ENCODE assay signal across 8 cellular contexts in genomic region chr19:42132851-42133528, GRCh38. TPM values are rescaled to one million over a fixed set of nuclear protein-coding genes. Genes with fewer than 3 reads are reported as not detected.
DNase-seq lines count a peak whose midpoint lies in the region; ATAC-seq and TF ChIP-seq lines count a peak whose summit lies in the region.

No MANE protein-coding gene starts in this region.

- intact Hi-C loops in PC-9 (cut with micrococcal nuclease; ENCODE audit: unreplicated experiment) = loop anchor here (1.0 to 5.0 kb wide), 7 partner anchors 52 to 300 kb away; partner anchors contain the start of genes MEGF8 and ZNF526

- POLR2A ChIA-PET in PC-9 (lab: Charles Lee; ENCODE audit: unreplicated experiment) = no interaction called here

- H3K4me3 ChIP-seq in PC-9 (peak overlapping the region; percentile 37; the same call in 1 of the 2 replicates), fibroblast of the aortic adventitia (ENCODE audit: low read depth, low read length) (peak overlapping the region; percentile 31)

- no peaks in the 10 kb centered on the region for H3K9me3 ChIP-seq in PC-9 (ENCODE audit: insufficient read depth, low read depth)

- peak; percentile 62 to 75 for ATAC-seq in activated T-cell treated with anti-CD3 and anti-CD28 coated beads, Interleukin-2, amount 50 U/mL, for 72 hours (replicated peaks in 1 of 2)

- H3K27me3 Mint-ChIP-seq in activated T-cell treated with anti-CD3 and anti-CD28 coated beads, Interleukin-2, amount 50 U/mL, for 72 hours (ENCODE audit: low read depth) = no peaks in the 10 kb centered on the region
- H3K27me3 Mint-ChIP-seq in nephron progenitor cell (ENCODE audit: low read depth, poor library complexity) = peaks cover 81% of the 10 kb centered on the region
- H3K27me3 Mint-ChIP-seq in stimulated activated naive CD8-positive, alpha-beta T cell treated with anti-CD3 and anti-CD28 coated beads, Interleukin-15, Interleukin-2, amounts not matched to agents 100 ng/mL and 50 ng/mL, for 24 hours = no peaks in the 10 kb centered on the region

- BruUV-seq in PC-9 (replicated peaks; lab: Mats Ljungman, UMichigan) = no TSS peak

- no peaks in the 10 kb centered on the region for H3K4me1 ChIP-seq in PC-9 (replicated peaks; ENCODE audit: insufficient read depth)

- peaks cover 6% of the 10 kb centered on the region; the same call in 1 of the 2 replicates for H3K27me3 ChIP-seq in PC-9 (ENCODE audit: insufficient read depth, low read depth)

- TF ChIP-seq CTCF in PC-9 (conservative IDR thresholded peaks at IDR 0.05) (peak; percentile 97), fibroblast of the aortic adventitia (IDR thresholded peaks at IDR 0.05; ENCODE audit: insufficient read depth, low read length) (peak; percentile 85), nephron progenitor cell (IDR thresholded peaks at IDR 0.05) (peak; percentile 97)

- H3K79me2 ChIP-seq in PC-9 (ENCODE audit: low read depth) = no peaks in the 10 kb centered on the region

- H3K4me3 Mint-ChIP-seq in activated T-cell treated with anti-CD3 and anti-CD28 coated beads, Interleukin-2, amount 50 U/mL, for 72 hours = peak overlapping the region; percentile 87 to 93
- H3K4me3 Mint-ChIP-seq in nephron progenitor cell = peak overlapping the region; percentile 66
- peak overlapping the region; percentile 88 for H3K4me3 Mint-ChIP-seq in stimulated activated naive CD8-positive, alpha-beta T cell treated with anti-CD3 and anti-CD28 coated beads, Interleukin-15, Interleukin-2, amounts not matched to agents 100 ng/mL and 50 ng/mL, for 24 hours

- no peak overlapping the region for H2AFZ ChIP-seq in PC-9

- CTCF ChIA-PET in PC-9 (lab: Charles Lee) = interaction anchor here (0.6 to 0.9 kb wide), 3 partner anchors 44 to 308 kb away, joined by 3 to 14 read pairs (median 7); no protein-coding TSS in a partner anchor

- H3K9me2 ChIP-seq in PC-9 (ENCODE audit: insufficient read depth) = no peaks in the 10 kb centered on the region

- peak; percentile 86 for DNase-seq in DMS 273 (lab: John Stamatoyannopoulos, UW; ENCODE audit: unreplicated experiment)
- DNase-seq in DMS 273 treated with DMSO at 0.1 percent for 48 hours (lab: John Stamatoyannopoulos, UW) = no peak
- DNase-seq in HuH-7.5 (ENCODE audit: low spot score) = peak; percentile 85
- peak in 1 of 2 experiments; percentile 83 for DNase-seq in PC-9
- peak; percentile 84 to 92 for DNase-seq in activated T-cell treated with anti-CD3 and anti-CD28 coated beads, Interleukin-2, amount 50 U/mL, for 72 hours
- DNase-seq in fibroblast of the aortic adventitia (ENCODE audit: low read depth) = peak; percentile 36
- DNase-seq in nephron progenitor cell = peak; percentile 87

- H4K20me1 ChIP-seq in PC-9 (ENCODE audit: insufficient read depth) = no peaks in the 10 kb centered on the region

- H3K36me3 Mint-ChIP-seq in activated T-cell treated with anti-CD3 and anti-CD28 coated beads, Interleukin-2, amount 50 U/mL, for 72 hours (ENCODE audit: insufficient read depth in 2 of 2) = peaks cover 0 to 2% of the 10 kb centered on the region in 2 donors
- H3K36me3 Mint-ChIP-seq in nephron progenitor cell (ENCODE audit: low read depth) = no peaks in the 10 kb centered on the region
- H3K36me3 Mint-ChIP-seq in stimulated activated naive CD8-positive, alpha-beta T cell treated with anti-CD3 and anti-CD28 coated beads, Interleukin-15, Interleukin-2, amounts not matched to agents 100 ng/mL and 50 ng/mL, for 24 hours (ENCODE audit: low read depth) = peaks cover 3% of the 10 kb centered on the region

- peaks cover 47% of the 10 kb centered on the region for H3K4me1 Mint-ChIP-seq in activated T-cell treated with anti-CD3 and anti-CD28 coated beads, Interleukin-2, amount 50 U/mL, for 72 hours (ENCODE audit: low read depth)
- peaks cover 25% of the 10 kb centered on the region for H3K4me1 Mint-ChIP-seq in nephron progenitor cell
- peaks cover 52% of the 10 kb centered on the region for H3K4me1 Mint-ChIP-seq in stimulated activated naive CD8-positive, alpha-beta T cell treated with anti-CD3 and anti-CD28 coated beads, Interleukin-15, Interleukin-2, amounts not matched to agents 100 ng/mL and 50 ng/mL, for 24 hours (ENCODE audit: low read depth)

- H3K4me2 ChIP-seq in PC-9 = peak overlapping the region; percentile 71

- no peaks in the 10 kb centered on the region for H3F3A ChIP-seq in PC-9 (ENCODE audit: insufficient read depth, low read depth)

- H3K36me3 ChIP-seq in PC-9 (ENCODE audit: low read depth) = no peaks in the 10 kb centered on the region

- peak overlapping the region; percentile 40 for H3K27ac Mint-ChIP-seq in activated T-cell treated with anti-CD3 and anti-CD28 coated beads, Interleukin-2, amount 50 U/mL, for 72 hours
- no peak overlapping the region for H3K27ac Mint-ChIP-seq in nephron progenitor cell
- peak overlapping the region; percentile 86 for H3K27ac Mint-ChIP-seq in stimulated activated naive CD8-positive, alpha-beta T cell treated with anti-CD3 and anti-CD28 coated beads, Interleukin-15, Interleukin-2, amounts not matched to agents 100 ng/mL and 50 ng/mL, for 24 hours

- H3K9me3 Mint-ChIP-seq in activated T-cell treated with anti-CD3 and anti-CD28 coated beads, Interleukin-2, amount 50 U/mL, for 72 hours = no peaks in the 10 kb centered on the region
- H3K9me3 Mint-ChIP-seq in nephron progenitor cell = no peaks in the 10 kb centered on the region
- no peaks in the 10 kb centered on the region for H3K9me3 Mint-ChIP-seq in stimulated activated naive CD8-positive, alpha-beta T cell treated with anti-CD3 and anti-CD28 coated beads, Interleukin-15, Interleukin-2, amounts not matched to agents 100 ng/mL and 50 ng/mL, for 24 hours

- H3K27ac ChIP-seq in PC-9 = no peak overlapping the region

RNA-seq across cellular contexts. Expression of gene POU2F2, which starts 0.7 kb away (rescaled TPM):
- total RNA-seq in PC-9 (2021) (2.9 and 3.5 TPM in 2 replicates), fibroblast of the aortic adventitia (ENCODE audit: low replicate concordance) (0.08 and 0.18 TPM in 2 replicates)
- 10 to 100 TPM; 45.0 to 56.0 TPM for total RNA-seq in activated T-cell treated with anti-CD3 and anti-CD28 coated beads, Interleukin-2, amount 50 U/mL, for 72 hours

RNA-seq across cellular contexts. Expression of gene ZNF574, which starts 57.0 kb away (rescaled TPM):
- total RNA-seq in PC-9 (2021) = 19.4 and 21.6 TPM in 2 replicates
- total RNA-seq in activated T-cell treated with anti-CD3 and anti-CD28 coated beads, Interleukin-2, amount 50 U/mL, for 72 hours = 10 to 100 TPM; 11.5 to 12.2 TPM
- total RNA-seq in fibroblast of the aortic adventitia (ENCODE audit: low replicate concordance) = 4.7 and 17.2 TPM in 2 replicates

Comparison
In these comparisons a context has a peak if more than half of its experiments do, and no peak if none do; other contexts are left out.
1. RNA of gene POU2F2, which starts 0.7 kb away (total RNA-seq): 45.0 to 56.0 TPM in activated T-cell treated with anti-CD3 and anti-CD28 coated beads, Interleukin-2, amount 50 U/mL, for 72 hours; 2.9 to 3.5 TPM in PC-9 and 0.08 to 0.18 TPM in fibroblast of the aortic adventitia; every median in the first group is over 10 times any median in the second.
2. Peak in every context shown above with its lines, with median percentiles within 50 percentile points of each other: CTCF ChIP-seq and H3K4me3 Mint-ChIP-seq.